Comparison of ENCODE assay signal across 13 cellular contexts in genomic region chr9:134570151-134570621, GRCh38.
DNase-seq lines count a peak whose midpoint lies in the region; ATAC-seq and TF ChIP-seq lines count a peak whose summit lies in the region.
"Had no signal": no experiment of that assay in that cellular context is flagged by ENCODE, and none has a peak within 500 bp of the region (broad histone marks: within the 10 kb centered on the region; RNA-seq: fewer than 3 reads in every experiment).

No MANE protein-coding gene starts in this region.

- no peaks in the 10 kb centered on the region for H3K4me1 ChIP-seq in testis

- ATAC-seq in memory B cell (ENCODE audit: low read depth): peak; percentile 72
- ATAC-seq in GM18909 (IDR thresholded peaks at IDR 0.05; ENCODE audit: poor library complexity, unreplicated experiment): no peak
- ATAC-seq in HG03565 (IDR thresholded peaks at IDR 0.05; ENCODE audit: unreplicated experiment): no peak
- ATAC-seq: activated T-cell treated with anti-CD3 and anti-CD28 coated beads, Interleukin-2, amount 50 U/mL, for 4 hours had no signal

- no peaks in the 10 kb centered on the region for H3K27me3 ChIP-seq in testis

- DNase-seq in NCI-H345 (lab: John Stamatoyannopoulos, UW) (peak; percentile 23), NCI-H345 treated with DMSO at 0.1 percent for 48 hours (lab: John Stamatoyannopoulos, UW; ENCODE audit: unreplicated experiment) (no peak), memory B cell (ENCODE audit: low spot score in 2 of 2) (no peak), testis (peak; percentile 8), GM10266 (ENCODE audit: extremely low spot score) (no peak)
- DNase-seq in activated CD8-positive, alpha-beta memory T cell treated with anti-CD3 and anti-CD28 coated beads, Interleukin-2, amount 50 U/mL, for 4 hours: peak; percentile 4
- DNase-seq: 8988T; activated T-cell treated with anti-CD3 and anti-CD28 coated beads, Interleukin-2, amount 50 U/mL, for 4 hours; immature natural killer cell; NCI-H2081 treated with DMSO at 0.1 percent for 48 hours; stimulated activated CD4-positive, alpha-beta T cell treated with anti-CD3 and anti-CD28 coated beads, Interleukin-15, amount 100 ng/mL, for 24 hours had no signal

- no peak for TF ChIP-seq POLR2A in testis (IDR thresholded peaks at IDR 0.05)

- no peaks in the 10 kb centered on the region for H3K9me3 ChIP-seq in testis

- no peaks in the 10 kb centered on the region for H3K36me3 Mint-ChIP-seq in memory B cell
- H3K36me3 Mint-ChIP-seq: immature natural killer cell had no signal

- H3K27ac Mint-ChIP-seq in memory B cell: peak overlapping the region; percentile 70

- H3K9me3 Mint-ChIP-seq in memory B cell: peaks cover 3% of the 10 kb centered on the region

- no peak overlapping the region for H3K4me3 ChIP-seq in testis

- intact Hi-C loops in testis (cut with DNase I; ENCODE audit: low total_unique reads): no loop called here

- H3K36me3 ChIP-seq in testis (ENCODE audit: low read depth, missing control alignments): no peaks in the 10 kb centered on the region

- H3K27ac ChIP-seq in testis: no peak overlapping the region

- WGBS in testis, 2 donors: 71 to 84% methylated on average over 6 to 10 of the region's 10 CpGs

- H3K27me3 Mint-ChIP-seq in memory B cell: peaks cover 7% of the 10 kb centered on the region

- TF ChIP-seq CTCF in testis (IDR thresholded peaks at IDR 0.05): no peak
- TF ChIP-seq CTCF in GM10266 (IDR thresholded peaks at IDR 0.05; ENCODE audit: control insufficient read depth, insufficient read depth, low read depth, missing control alignments): no peak

- H3K4me3 Mint-ChIP-seq in memory B cell: no peak overlapping the region
- H3K4me3 Mint-ChIP-seq: activated T-cell treated with anti-CD3 and anti-CD28 coated beads, Interleukin-2, amount 50 U/mL, for 4 hours; immature natural killer cell had no signal

- H3K4me1 Mint-ChIP-seq in memory B cell: peaks cover 8% of the 10 kb centered on the region
- H3K4me1 Mint-ChIP-seq: immature natural killer cell had no signal

Comparison
In these comparisons a context has a peak if more than half of its experiments do, and no peak if none do; other contexts are left out.
1. DNase-seq: peak in NCI-H345 (single experiment), activated CD8-positive, alpha-beta memory T cell treated with anti-CD3 and anti-CD28 coated beads, Interleukin-2, amount 50 U/mL, for 4 hours (single experiment) and testis (single experiment); none in NCI-H345 treated with DMSO at 0.1 percent for 48 hours (single experiment), memory B cell (0 of 2) and GM10266 (single experiment).